8 cellular contexts compared by ENCODE assay signal in the genomic region with DNA sequence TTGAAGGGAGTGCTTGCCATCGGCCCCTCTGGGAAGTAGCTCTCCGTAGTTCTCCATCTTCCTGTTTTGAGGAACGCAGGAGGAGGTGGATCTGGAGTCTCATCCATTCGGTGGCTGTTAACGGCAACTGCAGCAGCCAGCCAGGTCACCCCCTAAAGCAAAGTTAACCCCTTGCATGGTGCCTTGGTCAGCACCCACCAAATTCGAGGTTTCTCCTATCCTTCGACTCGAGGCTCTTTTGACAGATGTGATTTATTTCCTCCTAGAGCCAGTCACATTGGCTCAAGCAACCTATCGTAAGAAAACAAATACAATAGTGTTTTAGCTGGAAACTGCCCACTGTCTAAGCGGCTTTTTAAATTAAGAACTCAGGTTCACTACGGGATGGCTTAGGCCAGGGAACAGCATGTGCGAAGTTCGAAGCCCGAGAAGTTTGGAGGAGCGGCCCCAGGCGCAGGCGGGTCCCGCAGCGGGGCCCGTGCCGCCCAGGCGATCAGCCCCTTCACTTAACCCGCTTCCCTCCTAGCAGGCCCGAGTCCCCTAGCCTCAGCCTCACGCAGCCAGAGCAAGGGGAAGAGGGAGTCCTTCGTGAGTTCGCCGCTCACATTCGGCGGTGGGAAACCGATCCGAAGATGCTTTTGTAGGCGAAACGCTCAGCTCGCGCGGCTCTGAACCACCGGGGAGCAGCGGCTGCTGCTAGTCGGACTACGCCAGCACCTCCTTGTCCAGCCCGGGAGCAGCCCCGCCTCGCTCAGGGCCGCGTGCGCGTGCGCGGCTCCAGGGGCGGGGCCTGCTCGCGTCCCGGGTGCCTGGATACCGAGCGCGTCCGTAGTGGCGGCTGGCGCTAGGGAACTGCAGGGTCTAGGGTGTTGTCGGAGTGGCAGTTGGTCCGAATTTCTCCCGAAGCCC. TPM values are rescaled to one million over a fixed set of nuclear protein-coding genes. Genes with fewer than 3 reads are reported as not detected.
DNase-seq lines count a peak whose midpoint lies in the region; ATAC-seq, FAIRE-seq and TF ChIP-seq lines count a peak whose summit lies in the region.

A gene (plus strand): TSS at position 797 of the 909 bp plus-strand sequence. CDS start 289 bp downstream, outside the sequence.

- H3K27me3 ChIP-seq in left ventricle myocardium inferior (ENCODE audit: low read depth) (no peaks in the 10 kb centered on the region), upper lobe of right lung (no peaks in the 10 kb centered on the region)

- peak within 1 kb of the TSS; percentile 80 for H3K4me3 ChIP-seq in left ventricle myocardium inferior
- peak within 1 kb of the TSS; percentile 55 for H3K4me3 ChIP-seq in upper lobe of right lung

- peak; percentile 95 for FAIRE-seq in GM12892 (lab: Jason Lieb, UNC)

- H3K27me3 Mint-ChIP-seq in progenitor cell of endocrine pancreas: peaks cover 18% of the 10 kb centered on the region

- peaks cover 7% of the 10 kb centered on the region for H3K36me3 Mint-ChIP-seq in progenitor cell of endocrine pancreas (ENCODE audit: insufficient read depth)

- H3K4me1 ChIP-seq in left ventricle myocardium inferior (peaks cover 57% of the 10 kb centered on the region), upper lobe of right lung (peaks cover 16% of the 10 kb centered on the region)

- peak within 1 kb of the TSS; percentile 79 for H3K27ac ChIP-seq in left ventricle myocardium inferior (replicated peaks)
- H3K27ac ChIP-seq in upper lobe of right lung: peak within 1 kb of the TSS; percentile 55

- TF ChIP-seq POLR2A in GM12892 (IDR thresholded peaks at IDR 0.05; ENCODE audit: low read depth, low read length): peak; percentile 40; the same call in 1 of the 2 replicates

- no peak for TF ChIP-seq CTCF in left ventricle myocardium inferior (IDR thresholded peaks at IDR 0.05; ENCODE audit: borderline replicate concordance)
- no peak for TF ChIP-seq CTCF in progenitor cell of endocrine pancreas (IDR thresholded peaks at IDR 0.05; ENCODE audit: unreplicated experiment)
- TF ChIP-seq CTCF in upper lobe of right lung (IDR thresholded peaks at IDR 0.05): no peak

- intact Hi-C loops in left ventricle myocardium inferior (cut with micrococcal nuclease): no loop called here
- intact Hi-C loops in upper lobe of right lung (cut with DNase I): no loop called here

- peak within 1 kb of the TSS; percentile 92 for H3K27ac Mint-ChIP-seq in progenitor cell of endocrine pancreas

- H3K9me3 ChIP-seq in left ventricle myocardium inferior (replicated peaks) (no peaks in the 10 kb centered on the region), upper lobe of right lung (no peaks in the 10 kb centered on the region)

- ATAC-seq in HG02763 (IDR thresholded peaks at IDR 0.05; ENCODE audit: unreplicated experiment): peak; percentile 95
- peak; percentile 99 for ATAC-seq in upper lobe of right lung

- DNase-seq in GM12892 (ENCODE audit: insufficient read length) (peak; percentile 93), NCI-H128 (lab: John Stamatoyannopoulos, UW; ENCODE audit: unreplicated experiment) (peak; percentile 77), T-helper 1 cell (peak; percentile 62 to 86 (median 70)), amniotic stem cell (lab: John Stamatoyannopoulos, UW) (peak; percentile 63), left ventricle myocardium inferior (peak; percentile 84), progenitor cell of endocrine pancreas (ENCODE audit: low spot score, unreplicated experiment) (peak; percentile 78), upper lobe of right lung (peak; percentile 93)

- H3K4me1 Mint-ChIP-seq in progenitor cell of endocrine pancreas (ENCODE audit: low read depth): peaks cover 13% of the 10 kb centered on the region

- H3K4me3 Mint-ChIP-seq in progenitor cell of endocrine pancreas (ENCODE audit: low read depth): peak within 1 kb of the TSS; percentile 83

- H3K9me3 Mint-ChIP-seq in progenitor cell of endocrine pancreas (ENCODE audit: low read depth): no peaks in the 10 kb centered on the region

- H3K36me3 ChIP-seq in left ventricle myocardium inferior: no peaks in the 10 kb centered on the region
- H3K36me3 ChIP-seq in upper lobe of right lung: peaks cover 6% of the 10 kb centered on the region

RNA-seq across cellular contexts. Expression of the gene that starts here (rescaled TPM):
- 0.21 TPM for polyA plus RNA-seq in GM12892 (2012; ENCODE audit: missing spikeins)
- 0.38 TPM for total RNA-seq in left ventricle myocardium inferior
- total RNA-seq in progenitor cell of endocrine pancreas: 0.43 TPM in 1 of 2 replicates, not detected in the other
- 1.9 TPM for total RNA-seq in upper lobe of right lung

Comparison
In these comparisons a context has a peak if more than half of its experiments do, and no peak if none do; other contexts are left out.
1. Peak in every context shown above with its lines: DNase-seq, ATAC-seq, H3K4me3 ChIP-seq and H3K27ac ChIP-seq.
2. Peak in DNase-seq, H3K4me3 ChIP-seq and H3K27ac ChIP-seq in left ventricle myocardium inferior; RNA of the gene not detected or under 1 TPM.
3. Peak in DNase-seq in progenitor cell of endocrine pancreas; RNA of the gene not detected or under 1 TPM.